Comparison of ENCODE assay signal across 26 cellular contexts in genomic region chr2:216897561-216898203, GRCh38. TPM values are rescaled to one million over a fixed set of nuclear protein-coding genes. Genes with fewer than 3 reads are reported as not detected.
"Had no signal": no experiment of that assay in that cellular context is flagged by ENCODE, and none has a peak within 500 bp of the region (broad histone marks: within the 10 kb centered on the region; RNA-seq: fewer than 3 reads in every experiment).

No MANE protein-coding gene starts in this region.

- H3K27ac Mint-ChIP-seq: activated B cell treated with CpG ODN at 0.5 μM for 24 hours; activated naive CD4-positive, alpha-beta T cell treated with anti-CD3 and anti-CD28 coated beads for 36 hours; activated T-cell treated with anti-CD3 and anti-CD28 coated beads, Interleukin-2, amount 50 U/mL, for 24 hours; naive B cell; progenitor cell of endocrine pancreas; T-helper 1 cell treated with Interleukin-12 subunit alpha and Interleukin-12 subunit beta and Interleukin-4 antibody, amounts not matched to agents 30 μg/mL and 1 μg/mL, for 36 hours had no signal

- H3K4me1 Mint-ChIP-seq: activated B cell treated with CpG ODN at 0.5 μM for 24 hours; central memory CD8-positive, alpha-beta T cell; naive B cell had no signal

- H3K4me3 Mint-ChIP-seq: activated B cell treated with CpG ODN at 0.5 μM for 24 hours; activated naive CD4-positive, alpha-beta T cell treated with anti-CD3 and anti-CD28 coated beads for 36 hours; activated T-cell treated with anti-CD3 and anti-CD28 coated beads, Interleukin-2, amount 50 U/mL, for 24 hours; central memory CD8-positive, alpha-beta T cell; naive B cell; T-helper 1 cell treated with Interleukin-12 subunit alpha and Interleukin-12 subunit beta and Interleukin-4 antibody, amounts not matched to agents 30 μg/mL and 1 μg/mL, for 36 hours had no signal

- H3K27me3 Mint-ChIP-seq: progenitor cell of endocrine pancreas had no signal

- DNase-seq: activated B cell treated with CpG ODN at 0.5 μM for 24 hours; activated CD4-positive, alpha-beta T cell treated with anti-CD3 and anti-CD28 coated beads for 4 hours; activated naive CD4-positive, alpha-beta T cell treated with anti-CD3 and anti-CD28 coated beads for 36 hours; activated T-cell treated with anti-CD3 and anti-CD28 coated beads, Interleukin-2, amount 50 U/mL, for 24 hours; effector memory CD4-positive, alpha-beta T cell; esophagus squamous epithelium; heart right ventricle; lower lobe of right lung; naive B cell; stimulated activated CD4-positive, alpha-beta T cell treated with anti-CD3 and anti-CD28 coated beads, Interleukin-4, amount 100 ng/mL, for 1 hour; stimulated activated naive CD4-positive, alpha-beta T cell treated with Interleukin-2 at 50 U/mL for 16 hours; substantia nigra; T1000; thyroid gland; upper lobe of right lung had no signal

- ATAC-seq: heart right ventricle, left lobe of liver, lower lobe of right lung, upper lobe of right lung had no signal

RNA-seq across cellular contexts. Expression of gene TNP1, which starts 37.8 kb away (rescaled TPM):
- total RNA-seq: activated B cell treated with CpG ODN at 0.5 μM for 24 hours; activated naive CD4-positive, alpha-beta T cell treated with anti-CD3 and anti-CD28 coated beads for 36 hours; astrocyte; dermis microvascular lymphatic vessel endothelial cell; esophagus squamous epithelium; heart right ventricle; kidney epithelial cell; left lobe of liver; lower lobe of right lung; mesenteric fat pad; mucosa of gallbladder; osteocyte; SJSA1; upper lobe of right lung had no signal
